ENCODE assay signal across 13 cellular contexts in the genomic region with DNA sequence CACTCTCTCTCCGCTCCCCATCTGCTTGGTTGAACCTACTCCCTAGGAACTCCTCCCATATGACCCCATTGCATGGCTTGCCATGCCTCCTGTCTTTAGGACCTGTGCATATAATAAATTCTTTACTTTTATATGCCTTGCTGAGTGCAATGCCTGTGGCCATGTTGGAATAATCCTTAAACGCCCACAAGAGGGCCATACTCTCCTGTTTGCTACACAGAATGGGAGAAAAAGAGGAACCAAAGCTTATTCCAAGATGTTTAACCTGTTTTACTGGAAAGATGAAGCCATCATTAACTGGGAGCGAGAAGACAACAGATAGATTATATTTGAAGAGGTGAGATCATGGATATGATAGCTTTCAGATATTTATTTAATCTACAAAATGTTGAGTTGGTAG.
A peak's percentile ranks its signal among the peaks of the same experiment; 100 is the strongest.
DNase-seq lines count a peak whose midpoint lies in the region; ATAC-seq and TF ChIP-seq lines count a peak whose summit lies in the region.
"Had no signal": no experiment of that assay in that cellular context is flagged by ENCODE, and none has a peak within 500 bp of the region (broad histone marks: within the 10 kb centered on the region; RNA-seq: fewer than 3 reads in every experiment).

No MANE protein-coding gene starts in this region.

- intact Hi-C loops in mucosa of descending colon (cut with DNase I, micrococcal nuclease), result no loop called here

- ATAC-seq in GM23338 (peak; percentile 84), HG02970 (IDR thresholded peaks at IDR 0.05; ENCODE audit: low FRiP score, unreplicated experiment) (no peak), HG03342 (IDR thresholded peaks at IDR 0.05; ENCODE audit: unreplicated experiment) (no peak), mucosa of descending colon (no peak)
- ATAC-seq: activated naive CD4-positive, alpha-beta T cell treated with anti-CD3 and anti-CD28 coated beads, Interleukin-2, amount 50 U/mL, for 72 hours; right cardiac atrium had no signal

- no peaks in the 10 kb centered on the region for H3F3A ChIP-seq in GM23338 (replicated peaks; ENCODE audit: low read depth)

- H3K4me3 ChIP-seq in GM23338, result no peak overlapping the region
- no peak overlapping the region for H3K4me3 ChIP-seq in OCI-LY3 (ENCODE audit: low read length)
- H3K4me3 ChIP-seq in fibroblast of villous mesenchyme (ENCODE audit: low read depth, low read length), result no peak overlapping the region
- no peak overlapping the region for H3K4me3 ChIP-seq in mucosa of descending colon

- H3K9ac ChIP-seq in OCI-LY3 (ENCODE audit: low read length), result no peak overlapping the region

- H3K4me2 ChIP-seq in GM23338, result no peak overlapping the region
- H3K4me2 ChIP-seq in OCI-LY3 (ENCODE audit: low read length), result no peak overlapping the region

- H3K27ac ChIP-seq in GM23338 (ENCODE audit: low read depth), result no peak overlapping the region
- peak overlapping the region; percentile 48 for H3K27ac ChIP-seq in OCI-LY3 (ENCODE audit: low read length)

- TF ChIP-seq CTCF in GM23338 (conservative IDR thresholded peaks at IDR 0.05; ENCODE audit: low read depth in 2 of 2), result peak; percentile 79 to 86
- peak; percentile 15 for TF ChIP-seq CTCF in OCI-LY3 (IDR thresholded peaks at IDR 0.05; ENCODE audit: low read depth, low read length)
- peak; percentile 24 for TF ChIP-seq CTCF in fibroblast of villous mesenchyme (IDR thresholded peaks at IDR 0.05; ENCODE audit: insufficient read depth, low read depth, low read length)
- no peak for TF ChIP-seq CTCF in mucosa of descending colon (IDR thresholded peaks at IDR 0.05)

- H3K9me3 ChIP-seq in OCI-LY3 (ENCODE audit: insufficient read depth, low read length), result 0 out of 2 replicates have a peak, but pooled peaks cover 10% of the 10 kb centered on the region
- H3K9me3 ChIP-seq in mucosa of descending colon, result no peaks in the 10 kb centered on the region

- H2AFZ ChIP-seq in GM23338 (no peak overlapping the region), OCI-LY3 (ENCODE audit: low read depth, low read length) (peak overlapping the region; percentile 79; the same call in 1 of the 2 replicates)

- H3K4me1 ChIP-seq in GM23338 (ENCODE audit: insufficient read depth) (no peaks in the 10 kb centered on the region), OCI-LY3 (ENCODE audit: low read length) (peaks cover 12% of the 10 kb centered on the region), mucosa of descending colon (ENCODE audit: low read depth) (no peaks in the 10 kb centered on the region)

- no peaks in the 10 kb centered on the region for H3K9me3 Mint-ChIP-seq in GM23338

- peak; percentile 8 for DNase-seq in A172 (ENCODE audit: low spot score)
- DNase-seq in GM23338 (ENCODE audit: low spot score), result peak; percentile 78
- no peak for DNase-seq in fibroblast of villous mesenchyme (ENCODE audit: low read depth)
- DNase-seq in epidermal melanocyte (ENCODE audit: insufficient read length, low spot score), result no peak
- DNase-seq in mucosa of descending colon, result no peak
- DNase-seq: activated CD4-positive, alpha-beta T cell treated with anti-CD3 and anti-CD28 coated beads, Interleukin-2, amount 10 ng/mL, durations not matched to agents 7 days and 5 days; CD4-positive, CD25-positive, alpha-beta regulatory T cell; NCI-H1048; right cardiac atrium had no signal

- H3K27me3 Mint-ChIP-seq in GM23338 (ENCODE audit: insufficient read depth, low read depth, poor library complexity), result peaks cover 2% of the 10 kb centered on the region
- H3K27me3 Mint-ChIP-seq: activated CD4-positive, alpha-beta T cell treated with anti-CD3 and anti-CD28 coated beads, Interleukin-2, amount 10 ng/mL, durations not matched to agents 7 days and 5 days; CD4-positive, CD25-positive, alpha-beta regulatory T cell had no signal

- no peak overlapping the region for H3K27ac Mint-ChIP-seq in GM23338
- H3K27ac Mint-ChIP-seq: activated CD4-positive, alpha-beta T cell treated with anti-CD3 and anti-CD28 coated beads, Interleukin-2, amount 10 ng/mL, durations not matched to agents 7 days and 5 days; activated naive CD4-positive, alpha-beta T cell treated with anti-CD3 and anti-CD28 coated beads, Interleukin-2, amount 50 U/mL, for 72 hours; CD4-positive, CD25-positive, alpha-beta regulatory T cell had no signal

- no peaks in the 10 kb centered on the region for H3K36me3 Mint-ChIP-seq in GM23338 (ENCODE audit: low read depth)
- H3K36me3 Mint-ChIP-seq: activated naive CD4-positive, alpha-beta T cell treated with anti-CD3 and anti-CD28 coated beads, Interleukin-2, amount 50 U/mL, for 72 hours; CD4-positive, CD25-positive, alpha-beta regulatory T cell had no signal

- H3K4me3 Mint-ChIP-seq in GM23338, result no peak overlapping the region
- H3K4me3 Mint-ChIP-seq: activated CD4-positive, alpha-beta T cell treated with anti-CD3 and anti-CD28 coated beads, Interleukin-2, amount 10 ng/mL, durations not matched to agents 7 days and 5 days; CD4-positive, CD25-positive, alpha-beta regulatory T cell had no signal

- H3K79me2 ChIP-seq in GM23338 (replicated peaks; ENCODE audit: insufficient read depth) (no peaks in the 10 kb centered on the region), OCI-LY3 (ENCODE audit: low read length) (no peaks in the 10 kb centered on the region)

- no peaks in the 10 kb centered on the region for H3K36me3 ChIP-seq in GM23338 (ENCODE audit: insufficient read depth)
- H3K36me3 ChIP-seq in OCI-LY3 (replicated peaks; ENCODE audit: low read depth, low read length), result peaks cover 16% of the 10 kb centered on the region
- no peaks in the 10 kb centered on the region for H3K36me3 ChIP-seq in mucosa of descending colon (ENCODE audit: low read depth)

- peaks cover 6% of the 10 kb centered on the region; the same call in 2 of the 3 replicates for H3K4me1 Mint-ChIP-seq in GM23338
- H3K4me1 Mint-ChIP-seq: activated CD4-positive, alpha-beta T cell treated with anti-CD3 and anti-CD28 coated beads, Interleukin-2, amount 10 ng/mL, durations not matched to agents 7 days and 5 days; CD4-positive, CD25-positive, alpha-beta regulatory T cell had no signal

- H4K20me1 ChIP-seq in GM23338 (replicated peaks; ENCODE audit: insufficient read depth) (no peaks in the 10 kb centered on the region), OCI-LY3 (ENCODE audit: insufficient read depth, low read length) (no peaks in the 10 kb centered on the region)

- H3K9me2 ChIP-seq in GM23338 (ENCODE audit: insufficient read depth), result no peaks in the 10 kb centered on the region

- H3K27me3 ChIP-seq in GM23338 (ENCODE audit: insufficient read depth), result no peaks in the 10 kb centered on the region
- H3K27me3 ChIP-seq in OCI-LY3 (ENCODE audit: low read depth, low read length), result no peaks in the 10 kb centered on the region

TF ChIP-seq in GM23338, 12 proteins besides CTCF, POLR2A, EP300 and RAD21 (continues in another document):
- TF ChIP-seq, protein P1, sequence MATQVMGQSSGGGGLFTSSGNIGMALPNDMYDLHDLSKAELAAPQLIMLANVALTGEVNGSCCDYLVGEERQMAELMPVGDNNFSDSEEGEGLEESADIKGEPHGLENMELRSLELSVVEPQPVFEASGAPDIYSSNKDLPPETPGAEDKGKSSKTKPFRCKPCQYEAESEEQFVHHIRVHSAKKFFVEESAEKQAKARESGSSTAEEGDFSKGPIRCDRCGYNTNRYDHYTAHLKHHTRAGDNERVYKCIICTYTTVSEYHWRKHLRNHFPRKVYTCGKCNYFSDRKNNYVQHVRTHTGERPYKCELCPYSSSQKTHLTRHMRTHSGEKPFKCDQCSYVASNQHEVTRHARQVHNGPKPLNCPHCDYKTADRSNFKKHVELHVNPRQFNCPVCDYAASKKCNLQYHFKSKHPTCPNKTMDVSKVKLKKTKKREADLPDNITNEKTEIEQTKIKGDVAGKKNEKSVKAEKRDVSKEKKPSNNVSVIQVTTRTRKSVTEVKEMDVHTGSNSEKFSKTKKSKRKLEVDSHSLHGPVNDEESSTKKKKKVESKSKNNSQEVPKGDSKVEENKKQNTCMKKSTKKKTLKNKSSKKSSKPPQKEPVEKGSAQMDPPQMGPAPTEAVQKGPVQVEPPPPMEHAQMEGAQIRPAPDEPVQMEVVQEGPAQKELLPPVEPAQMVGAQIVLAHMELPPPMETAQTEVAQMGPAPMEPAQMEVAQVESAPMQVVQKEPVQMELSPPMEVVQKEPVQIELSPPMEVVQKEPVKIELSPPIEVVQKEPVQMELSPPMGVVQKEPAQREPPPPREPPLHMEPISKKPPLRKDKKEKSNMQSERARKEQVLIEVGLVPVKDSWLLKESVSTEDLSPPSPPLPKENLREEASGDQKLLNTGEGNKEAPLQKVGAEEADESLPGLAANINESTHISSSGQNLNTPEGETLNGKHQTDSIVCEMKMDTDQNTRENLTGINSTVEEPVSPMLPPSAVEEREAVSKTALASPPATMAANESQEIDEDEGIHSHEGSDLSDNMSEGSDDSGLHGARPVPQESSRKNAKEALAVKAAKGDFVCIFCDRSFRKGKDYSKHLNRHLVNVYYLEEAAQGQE (IDR thresholded peaks at IDR 0.05; ENCODE audit: unreplicated experiment), result no peak
- no peak for TF ChIP-seq EZH2 (IDR thresholded peaks at IDR 0.05; ENCODE audit: low read depth, unreplicated experiment)
- no peak for TF ChIP-seq CREB1 (CRISPR knock-in tag; IDR thresholded peaks at IDR 0.05; ENCODE audit: low read depth)
- no peak for TF ChIP-seq STAT1 (IDR thresholded peaks at IDR 0.05; ENCODE audit: unreplicated experiment)

Comparison
In these comparisons a context has a peak if more than half of its experiments do, and no peak if none do; other contexts are left out.
1. DNase-seq: peak in A172 (single experiment) and GM23338 (single experiment); none in fibroblast of villous mesenchyme (single experiment), epidermal melanocyte (single experiment) and mucosa of descending colon (0 of 3).